12 cellular contexts compared by ENCODE assay signal in genomic region chr17:9002236-9002609, GRCh38. TPM values are rescaled to one million over a fixed set of nuclear protein-coding genes. Genes with fewer than 3 reads are reported as not detected.
DNase-seq lines count a peak whose midpoint lies in the region; ATAC-seq and TF ChIP-seq lines count a peak whose summit lies in the region.
"Had no signal": no experiment of that assay in that cellular context is flagged by ENCODE, and none has a peak within 500 bp of the region (broad histone marks: within the 10 kb centered on the region; RNA-seq: fewer than 3 reads in every experiment).

No MANE protein-coding gene starts in this region.

- H3K27ac ChIP-seq in mammary epithelial cell (ENCODE audit: insufficient read depth, low read depth, low read length) (no peak overlapping the region), iPS-18a (ENCODE audit: low read length) (no peak overlapping the region)

- H3K36me3 ChIP-seq in mammary epithelial cell (ENCODE audit: insufficient read depth, low read length) (no peaks in the 10 kb centered on the region), iPS-18a (ENCODE audit: control insufficient read depth, low read depth, low read length) (no peaks in the 10 kb centered on the region)

- no peaks in the 10 kb centered on the region for H3K27me3 Mint-ChIP-seq in MCF 10A (ENCODE audit: insufficient read depth, unreplicated experiment)
- peaks cover 56% of the 10 kb centered on the region for H3K27me3 Mint-ChIP-seq in T-helper 17 cell

- DNase-seq in mammary epithelial cell: peak; percentile 17
- DNase-seq in MCF 10A (ENCODE audit: unreplicated experiment): no peak
- no peak for DNase-seq in T-helper 17 cell
- no peak for DNase-seq in stimulated activated effector memory CD8-positive, alpha-beta T cell treated with anti-CD3 and anti-CD28 coated beads, Interleukin-12 subunit alpha, Interleukin-12 subunit beta, amount 100 ng/mL, for 72 hours (ENCODE audit: low spot score in 2 of 2)
- DNase-seq in cerebellar cortex (ENCODE audit: low spot score): no peak
- DNase-seq: hippocampal formation, NCI-H1417, NCI-H774 had no signal

- H3K36me3 Mint-ChIP-seq in MCF 10A (ENCODE audit: insufficient read depth, unreplicated experiment): no peaks in the 10 kb centered on the region
- peaks cover 9% of the 10 kb centered on the region for H3K36me3 Mint-ChIP-seq in T-helper 17 cell (ENCODE audit: low read depth)
- no peaks in the 10 kb centered on the region for H3K36me3 Mint-ChIP-seq in stimulated activated effector memory CD8-positive, alpha-beta T cell treated with anti-CD3 and anti-CD28 coated beads, Interleukin-12 subunit alpha, Interleukin-12 subunit beta, amount 100 ng/mL, for 72 hours

- dilution Hi-C loops in mammary epithelial cell (cut with HindIII; ENCODE audit: low sequenced_read_pairs): no loop called here

- H3K79me2 ChIP-seq in mammary epithelial cell (ENCODE audit: insufficient read depth, low read length): no peaks in the 10 kb centered on the region

- no peak overlapping the region for H3K4me2 ChIP-seq in mammary epithelial cell (ENCODE audit: insufficient read depth, low read depth, low read length)

- in situ Hi-C loops in mammary epithelial cell (cut with MboI; ENCODE audit: low sequenced_read_pairs in 2 of 2): no loop called here

- CTCF ChIA-PET in mammary epithelial cell (lab: Charles Lee; ENCODE audit: low non-redundant PET) (no interaction called here), MCF 10A (lab: Yijun Ruan, JAX) (interaction anchor here (0.7 kb wide), 1 partner anchor 9 kb away, joined by 4 read pairs; no protein-coding TSS in a partner anchor)

- H3K4me1 Mint-ChIP-seq in MCF 10A (ENCODE audit: insufficient read depth, unreplicated experiment) (no peaks in the 10 kb centered on the region), T-helper 17 cell (peaks cover 13% of the 10 kb centered on the region)
- H3K4me1 Mint-ChIP-seq in stimulated activated effector memory CD8-positive, alpha-beta T cell treated with anti-CD3 and anti-CD28 coated beads, Interleukin-12 subunit alpha, Interleukin-12 subunit beta, amount 100 ng/mL, for 72 hours: peaks cover 5% of the 10 kb centered on the region

- H3K9me3 ChIP-seq in mammary epithelial cell (replicated peaks; ENCODE audit: insufficient read depth, low read length) (no peaks in the 10 kb centered on the region), T-helper 17 cell (ENCODE audit: control insufficient read depth, low read length, poor library complexity, severe bottlenecking) (peaks cover 3% of the 10 kb centered on the region), iPS-18a (ENCODE audit: control insufficient read depth, low read depth, low read length) (no peaks in the 10 kb centered on the region)

- no peak overlapping the region for H2AFZ ChIP-seq in mammary epithelial cell (ENCODE audit: low read depth, low read length)

- H3K27ac Mint-ChIP-seq in MCF 10A (ENCODE audit: low read depth, unreplicated experiment) (no peak overlapping the region), T-helper 17 cell (peak overlapping the region; percentile 21)
- H3K27ac Mint-ChIP-seq in stimulated activated effector memory CD8-positive, alpha-beta T cell treated with anti-CD3 and anti-CD28 coated beads, Interleukin-12 subunit alpha, Interleukin-12 subunit beta, amount 100 ng/mL, for 72 hours: no peak overlapping the region

- peaks cover 21% of the 10 kb centered on the region for H3K27me3 ChIP-seq in mammary epithelial cell (ENCODE audit: insufficient read depth, low read length)
- H3K27me3 ChIP-seq in iPS-18a (ENCODE audit: control insufficient read depth, insufficient read depth, low read length): peaks cover 74% of the 10 kb centered on the region

- H3K4me3 Mint-ChIP-seq in MCF 10A (ENCODE audit: unreplicated experiment) (no peak overlapping the region), T-helper 17 cell (peak overlapping the region; percentile 69)
- H3K4me3 Mint-ChIP-seq in stimulated activated effector memory CD8-positive, alpha-beta T cell treated with anti-CD3 and anti-CD28 coated beads, Interleukin-12 subunit alpha, Interleukin-12 subunit beta, amount 100 ng/mL, for 72 hours: peak overlapping the region; percentile 46

- H3K4me1 ChIP-seq in mammary epithelial cell (ENCODE audit: insufficient read depth, low read length): no peaks in the 10 kb centered on the region
- peaks cover 14% of the 10 kb centered on the region for H3K4me1 ChIP-seq in iPS-18a (ENCODE audit: control insufficient read depth, low read depth, low read length)

- H3K9ac ChIP-seq in mammary epithelial cell (ENCODE audit: insufficient read depth, low read length) (no peak overlapping the region), iPS-18a (ENCODE audit: low read length) (no peak overlapping the region)

- POLR2A ChIA-PET in MCF 10A (lab: Yijun Ruan, JAX): no interaction called here

- peaks cover 5% of the 10 kb centered on the region for H3K9me3 Mint-ChIP-seq in MCF 10A (ENCODE audit: unreplicated experiment)
- no peaks in the 10 kb centered on the region for H3K9me3 Mint-ChIP-seq in stimulated activated effector memory CD8-positive, alpha-beta T cell treated with anti-CD3 and anti-CD28 coated beads, Interleukin-12 subunit alpha, Interleukin-12 subunit beta, amount 100 ng/mL, for 72 hours

- no peaks in the 10 kb centered on the region for H4K20me1 ChIP-seq in mammary epithelial cell (ENCODE audit: insufficient read depth, low read length)

- ATAC-seq in T-helper 17 cell (no peak), HG02588 (IDR thresholded peaks at IDR 0.05; ENCODE audit: unreplicated experiment) (no peak), GM18858 (IDR thresholded peaks at IDR 0.05; ENCODE audit: unreplicated experiment) (no peak)
- ATAC-seq in stimulated activated effector memory CD8-positive, alpha-beta T cell treated with anti-CD3 and anti-CD28 coated beads, Interleukin-12 subunit alpha, Interleukin-12 subunit beta, amount 100 ng/mL, for 72 hours: no peak

- no peak for TF ChIP-seq CTCF in mammary epithelial cell (conservative IDR thresholded peaks at IDR 0.05 in 1 of 2, IDR thresholded peaks at IDR 0.05 in 1 of 2; ENCODE audit: extremely low read depth in 1 of 2, insufficient read depth in 1 of 2, low read depth in 1 of 2, low read length in 2 of 2)
- TF ChIP-seq CTCF in MCF 10A (IDR thresholded peaks at IDR 0.05; ENCODE audit: unreplicated experiment): no peak

- WGBS in mammary epithelial cell (ENCODE audit: low coverage, missing lambda C conversion rate): 94% methylated on average over 14 of the region's 15 CpGs

- H3K4me3 ChIP-seq in mammary epithelial cell (replicated peaks in 1 of 3; ENCODE audit: insufficient read depth in 1 of 3, low read depth in 2 of 3, low read length in 3 of 3) (no peak overlapping the region), iPS-18a (ENCODE audit: low read length) (peak overlapping the region; percentile 51)

- no TSS peak for BruUV-seq in mammary epithelial cell (replicated peaks; lab: Mats Ljungman, UMichigan)
- BruUV-seq in MCF 10A (replicated peaks; lab: Mats Ljungman, UMichigan): no TSS peak

- intact Hi-C loops in mammary epithelial cell (cut with micrococcal nuclease): no loop called here
- intact Hi-C loops in MCF 10A (cut with micrococcal nuclease): no loop called here

RNA-seq across cellular contexts. Expression of gene NTN1, which starts 19.1 kb away (rescaled TPM):
- total RNA-seq in mammary epithelial cell: 10 to 100 TPM in 1 of 2 donors, 1 to 10 TPM in 1; 5.2 to 18.6 TPM
- 9.3 TPM for polyA plus RNA-seq in mammary epithelial cell
- polyA minus RNA-seq in mammary epithelial cell: 6.0 TPM
- 0.10 and 0.23 TPM in 2 replicates for total RNA-seq in MCF 10A (2022)
- total RNA-seq in T-helper 17 cell: under 1 TPM; 0.12 to 0.16 TPM
- total RNA-seq: HT1080 had no signal

RNA-seq across cellular contexts. Expression of gene PIK3R5, which starts 36.7 kb away (rescaled TPM):
- under 1 TPM in 1 of 2 donors, not detected in 1; 0.71 TPM for total RNA-seq in mammary epithelial cell
- 0.16 TPM for polyA plus RNA-seq in mammary epithelial cell
- polyA minus RNA-seq in mammary epithelial cell: 6.0 TPM
- not detected in 2 replicates for total RNA-seq in MCF 10A (2022)
- total RNA-seq in T-helper 17 cell: 100 to 1,000 TPM; 164 to 177 TPM
- total RNA-seq: HT1080 had no signal

Comparison
In these comparisons a context has a peak if more than half of its experiments do, and no peak if none do; other contexts are left out.
1. RNA of gene PIK3R5, which starts 36.7 kb away (total RNA-seq): 164 to 177 TPM in T-helper 17 cell; 0.71 TPM in mammary epithelial cell and not detected in MCF 10A; every median in the first group is over 10 times any median in the second.